ENCODE assay signal across 11 cellular contexts in genomic region chr1:246428542-246429308, GRCh38.
DNase-seq lines count a peak whose midpoint lies in the region; ATAC-seq and TF ChIP-seq lines count a peak whose summit lies in the region.
"Had no signal": no experiment of that assay in that cellular context is flagged by ENCODE, and none has a peak within 500 bp of the region (broad histone marks: within the 10 kb centered on the region; RNA-seq: fewer than 3 reads in every experiment).

No MANE protein-coding gene starts in this region.

- peaks cover 18% of the 10 kb centered on the region for H3K36me3 Mint-ChIP-seq in activated naive CD4-positive, alpha-beta T cell treated with anti-CD3 and anti-CD28 coated beads for 36 hours (ENCODE audit: low read depth)
- no peaks in the 10 kb centered on the region for H3K36me3 Mint-ChIP-seq in T-helper 17 cell (ENCODE audit: low read depth)

- no peaks in the 10 kb centered on the region for H3K9me3 ChIP-seq in RWPE2 (ENCODE audit: severe bottlenecking)
- H3K9me3 ChIP-seq in T-helper 17 cell (ENCODE audit: control insufficient read depth, low read length, poor library complexity, severe bottlenecking) = no peaks in the 10 kb centered on the region
- H3K9me3 ChIP-seq: upper lobe of left lung had no signal

- peak; percentile 57; the same call in 1 of the 3 replicates for ATAC-seq in RWPE2 (ENCODE audit: low read depth)
- no peak for ATAC-seq in T-helper 17 cell
- ATAC-seq in GM19023 (IDR thresholded peaks at IDR 0.05; ENCODE audit: unreplicated experiment) = no peak

- H3K27me3 ChIP-seq in RWPE2 (ENCODE audit: insufficient read depth, poor library complexity, severe bottlenecking) = no peaks in the 10 kb centered on the region
- H3K27me3 ChIP-seq: cardiac muscle cell, upper lobe of left lung had no signal

- peaks cover 3% of the 10 kb centered on the region for H3K4me1 ChIP-seq in RWPE2 (ENCODE audit: insufficient read depth, poor library complexity, severe bottlenecking)
- H3K4me1 ChIP-seq: upper lobe of left lung had no signal

- H3K4me1 Mint-ChIP-seq in activated naive CD4-positive, alpha-beta T cell treated with anti-CD3 and anti-CD28 coated beads for 36 hours (ENCODE audit: low read depth) = no peaks in the 10 kb centered on the region
- peaks cover 5% of the 10 kb centered on the region for H3K4me1 Mint-ChIP-seq in T-helper 17 cell

- no peak overlapping the region for H3K27ac Mint-ChIP-seq in activated naive CD4-positive, alpha-beta T cell treated with anti-CD3 and anti-CD28 coated beads for 36 hours
- no peak overlapping the region for H3K27ac Mint-ChIP-seq in T-helper 17 cell

- peak; percentile 20 for DNase-seq in activated naive CD4-positive, alpha-beta T cell treated with Interleukin-2 at 50 U/mL for 16 hours
- DNase-seq in activated naive CD4-positive, alpha-beta T cell treated with anti-CD3 and anti-CD28 coated beads for 36 hours = no peak
- DNase-seq in RWPE2 (ENCODE audit: low spot score) = no peak
- DNase-seq in fibroblast of gingiva (ENCODE audit: low read depth) = peak; percentile 9
- DNase-seq in stimulated activated CD8-positive, alpha-beta memory T cell treated with anti-CD3 and anti-CD28 coated beads, Interleukin-7, amount 100 ng/mL, for 24 hours (ENCODE audit: low read depth) = peak; percentile 19
- DNase-seq in T-helper 17 cell = no peak
- no peak for DNase-seq in D341Med (ENCODE audit: low spot score)
- DNase-seq: RPMI8226, upper lobe of left lung had no signal

- intact Hi-C loops in activated naive CD4-positive, alpha-beta T cell treated with anti-CD3 and anti-CD28 coated beads for 36 hours (cut with micrococcal nuclease) = no loop called here

- H3K4me3 Mint-ChIP-seq in activated naive CD4-positive, alpha-beta T cell treated with anti-CD3 and anti-CD28 coated beads for 36 hours = no peak overlapping the region
- no peak overlapping the region for H3K4me3 Mint-ChIP-seq in T-helper 17 cell

- no peak overlapping the region for H3K27ac ChIP-seq in RWPE2 (ENCODE audit: poor library complexity, severe bottlenecking)
- H3K27ac ChIP-seq: cardiac muscle cell, upper lobe of left lung had no signal

- CTCF ChIA-PET in activated naive CD4-positive, alpha-beta T cell treated with anti-CD3 and anti-CD28 coated beads for 36 hours (lab: Charles Lee) = no interaction called here

- H3K36me3 ChIP-seq in RWPE2 (ENCODE audit: low read depth) = no peaks in the 10 kb centered on the region
- H3K36me3 ChIP-seq: cardiac muscle cell, upper lobe of left lung had no signal

- H3K27me3 Mint-ChIP-seq in activated naive CD4-positive, alpha-beta T cell treated with anti-CD3 and anti-CD28 coated beads for 36 hours (ENCODE audit: low read depth) = no peaks in the 10 kb centered on the region
- H3K27me3 Mint-ChIP-seq in T-helper 17 cell = no peaks in the 10 kb centered on the region

- no peak for TF ChIP-seq CTCF in RWPE2 (IDR thresholded peaks at IDR 0.05; ENCODE audit: poor library complexity, severe bottlenecking)

- no peak overlapping the region for H3K4me3 ChIP-seq in RWPE2 (ENCODE audit: severe bottlenecking)
- H3K4me3 ChIP-seq: cardiac muscle cell, upper lobe of left lung had no signal

- peaks cover 7% of the 10 kb centered on the region for H3K9me3 Mint-ChIP-seq in activated naive CD4-positive, alpha-beta T cell treated with anti-CD3 and anti-CD28 coated beads for 36 hours

Comparison
In these comparisons a context has a peak if more than half of its experiments do, and no peak if none do; other contexts are left out.
1. DNase-seq: peak in activated naive CD4-positive, alpha-beta T cell treated with Interleukin-2 at 50 U/mL for 16 hours (single experiment), fibroblast of gingiva (single experiment) and stimulated activated CD8-positive, alpha-beta memory T cell treated with anti-CD3 and anti-CD28 coated beads, Interleukin-7, amount 100 ng/mL, for 24 hours (single experiment); none in activated naive CD4-positive, alpha-beta T cell treated with anti-CD3 and anti-CD28 coated beads for 36 hours (single experiment), RWPE2 (single experiment), T-helper 17 cell (0 of 3) and D341Med (single experiment).